Comparison of ENCODE assay signal across 9 cellular contexts in genomic region chr19:18379803-18380747, GRCh38. TPM values are rescaled to one million over a fixed set of nuclear protein-coding genes. Genes with fewer than 3 reads are reported as not detected.
DNase-seq lines count a peak whose midpoint lies in the region; ATAC-seq, FAIRE-seq and TF ChIP-seq lines count a peak whose summit lies in the region.
"Had no signal": no experiment of that assay in that cellular context is flagged by ENCODE, and none has a peak within 500 bp of the region (broad histone marks: within the 10 kb centered on the region; RNA-seq: fewer than 3 reads in every experiment).

No MANE protein-coding gene starts in this region.

- H2AFZ ChIP-seq in GM12878 (ENCODE audit: control insufficient read depth, low read depth, low read length) (peak overlapping the region; percentile 44; the same call in 1 of the 2 replicates), Karpas-422 (ENCODE audit: low read length) (no peak overlapping the region)

- CTCF ChIA-PET in GM12878 (lab: Yijun Ruan, JAX), result interaction anchor here (0.9 to 1.5 kb wide), 6 partner anchors 8 to 101 kb away, joined by 3 to 10 read pairs (median 4); no protein-coding TSS in a partner anchor

- H4K20me1 ChIP-seq in GM12878 (ENCODE audit: control insufficient read depth, insufficient read depth) (no peaks in the 10 kb centered on the region), Karpas-422 (ENCODE audit: insufficient read depth, low read depth, low read length) (no peaks in the 10 kb centered on the region)

- SMC1A ChIA-PET in GM12878 (lab: Charles Lee; ENCODE audit: uncharacterized antibody, unreplicated experiment), result interaction anchor here (1.2 to 2.1 kb wide), 2 partner anchors 31 to 51 kb away, joined by 3 to 4 read pairs; no protein-coding TSS in a partner anchor

- TF ChIP-seq RAD21 in GM12878 (IDR thresholded peaks at IDR 0.05; ENCODE audit: insufficient read depth, low read depth, low read length), result no peak

- intact Hi-C loops in GM12878 (cut with micrococcal nuclease; ENCODE audit: unreplicated experiment), result no loop called here
- intact Hi-C loops in right lobe of liver (cut with DNase I), result no loop called here

- no peak for TF ChIP-seq POLR2A in GM12878 (IDR thresholded peaks at IDR 0.05; ENCODE audit: low read depth, low read length)
- no peak for TF ChIP-seq POLR2A in right lobe of liver (IDR thresholded peaks at IDR 0.05)

- H3K4me2 ChIP-seq in GM12878 (ENCODE audit: control insufficient read depth, insufficient read depth) (no peak overlapping the region), Karpas-422 (ENCODE audit: low read depth, low read length, poor library complexity, severe bottlenecking) (no peak overlapping the region)

- H3K36me3 Mint-ChIP-seq in T-helper 2 cell treated with Interferon-gamma antibody and Interleukin-4, amounts not matched to agents 5 μg/mL and 100 μg/mL, for 36 hours (ENCODE audit: low read depth), result no peaks in the 10 kb centered on the region

- no peak overlapping the region for H3K27ac Mint-ChIP-seq in T-helper 2 cell treated with Interferon-gamma antibody and Interleukin-4, amounts not matched to agents 5 μg/mL and 100 μg/mL, for 36 hours

- peaks cover 22% of the 10 kb centered on the region for H3K4me1 ChIP-seq in GM12878 (ENCODE audit: control insufficient read depth, insufficient read depth, low read length)
- peaks cover 0 to 73% (median 17%) of the 10 kb centered on the region in 4 donors for H3K4me1 ChIP-seq in right lobe of liver
- H3K4me1 ChIP-seq in Karpas-422 (ENCODE audit: low read length), result no peaks in the 10 kb centered on the region

- no peak for TF ChIP-seq EP300 in GM12878 (IDR thresholded peaks at IDR 0.05; ENCODE audit: borderline replicate concordance in 1 of 2, control insufficient read depth in 1 of 2, low read depth in 2 of 2, low read length in 2 of 2)

- H3K9me3 Mint-ChIP-seq in T-helper 2 cell treated with Interferon-gamma antibody and Interleukin-4, amounts not matched to agents 5 μg/mL and 100 μg/mL, for 36 hours, result no peaks in the 10 kb centered on the region
- H3K9me3 Mint-ChIP-seq: neural crest cell had no signal

- ATAC-seq in GM12878, result no peak
- ATAC-seq in right lobe of liver, result peak; percentile 79 to 93 (median 87)

- H3K4me3 ChIP-seq in GM12878, result no peak overlapping the region
- H3K4me3 ChIP-seq in right lobe of liver, result no peak overlapping the region
- H3K4me3 ChIP-seq in Karpas-422 (ENCODE audit: low read length), result no peak overlapping the region

- no peaks in the 10 kb centered on the region for H3K79me2 ChIP-seq in GM12878 (ENCODE audit: control insufficient read depth, insufficient read depth, low read length)
- H3K79me2 ChIP-seq in Karpas-422 (ENCODE audit: low read length), result no peaks in the 10 kb centered on the region

- peaks cover 4% of the 10 kb centered on the region for H3K27me3 Mint-ChIP-seq in T-helper 2 cell treated with Interferon-gamma antibody and Interleukin-4, amounts not matched to agents 5 μg/mL and 100 μg/mL, for 36 hours (ENCODE audit: low read depth)

- no TSS peak for BruUV-seq in GM12878 (replicated peaks; lab: Mats Ljungman, UMichigan)

- in situ Hi-C loops in GM12878 (cut with MboI), result no loop called here
- in situ Hi-C loops in GM13977 (cut with MboI; ENCODE audit: low pct_unique_long_range_greater_than_20kb, low sequenced_read_pairs, unreplicated experiment), result no loop called here

- FAIRE-seq in GM12878 (lab: Jason Lieb, UNC), result no peak

- H3K9me3 ChIP-seq in GM12878 (replicated peaks; ENCODE audit: control insufficient read depth, insufficient read depth, low read length), result no peaks in the 10 kb centered on the region
- H3K9me3 ChIP-seq in right lobe of liver, result no peaks in the 10 kb centered on the region
- H3K9me3 ChIP-seq in Karpas-422 (ENCODE audit: low read length), result no peaks in the 10 kb centered on the region

- no peak overlapping the region for H3K9ac ChIP-seq in GM12878 (ENCODE audit: control insufficient read depth, insufficient read depth, low read length)
- no peak overlapping the region for H3K9ac ChIP-seq in Karpas-422 (ENCODE audit: low read length)

- DNase-seq in SIG-M5 treated with dmso at 0.1 percent for 504 hours (lab: John Stamatoyannopoulos, UW; ENCODE audit: unreplicated experiment) (peak; percentile 64), SIG-M5 (lab: John Stamatoyannopoulos, UW) (no peak), GM12878 (ENCODE audit: low read depth, low spot score) (no peak), right lobe of liver (peak; percentile 94 to 99 (median 98)), GM13977 (ENCODE audit: low spot score) (no peak), NCI-H82 (lab: John Stamatoyannopoulos, UW) (no peak), Karpas-422 (no peak)
- no peak for DNase-seq in T-helper 2 cell treated with Interferon-gamma antibody and Interleukin-4, amounts not matched to agents 5 μg/mL and 100 μg/mL, for 36 hours (ENCODE audit: low spot score)

- no peaks in the 10 kb centered on the region for H3K36me3 ChIP-seq in GM12878 (ENCODE audit: control insufficient read depth in 2 of 2, insufficient read depth in 2 of 2, low read length in 1 of 2)
- H3K36me3 ChIP-seq in right lobe of liver, result no peaks in the 10 kb centered on the region
- no peaks in the 10 kb centered on the region for H3K36me3 ChIP-seq in Karpas-422 (ENCODE audit: insufficient read depth, low read length)

- H3K27ac ChIP-seq in GM12878 (ENCODE audit: control insufficient read depth, insufficient read depth) (no peak overlapping the region), right lobe of liver (peak overlapping the region; percentile 57 to 83 (median 64)), Karpas-422 (ENCODE audit: low read length) (no peak overlapping the region)

- 68% methylated on average over 22 of the region's 22 CpGs for WGBS in GM12878 (ENCODE audit: insufficient coverage, insufficient replicate concordance, low lambda C conversion rate, missing lambda C conversion rate)
- WGBS in right lobe of liver (ENCODE audit: insufficient coverage, low coverage, low lambda C conversion rate, missing lambda C conversion rate), result 20% methylated on average over 21 of the region's 22 CpGs

- TF ChIP-seq CTCF in GM12878 (IDR thresholded peaks at IDR 0.05 in 2 of 3, conservative IDR thresholded peaks at IDR 0.05 in 1 of 3; ENCODE audit: control insufficient read depth in 2 of 3, extremely low read depth in 1 of 3, insufficient read depth in 1 of 3, low read depth in 3 of 3, low read length in 3 of 3), result no peak
- TF ChIP-seq CTCF in right lobe of liver (IDR thresholded peaks at IDR 0.05), result no peak
- TF ChIP-seq CTCF in GM13977 (IDR thresholded peaks at IDR 0.05; ENCODE audit: extremely low read depth, insufficient read depth, missing control alignments), result no peak

- H3K4me3 Mint-ChIP-seq in T-helper 2 cell treated with Interferon-gamma antibody and Interleukin-4, amounts not matched to agents 5 μg/mL and 100 μg/mL, for 36 hours, result no peak overlapping the region
- H3K4me3 Mint-ChIP-seq: neural crest cell had no signal

- no peaks in the 10 kb centered on the region for H3K4me1 Mint-ChIP-seq in T-helper 2 cell treated with Interferon-gamma antibody and Interleukin-4, amounts not matched to agents 5 μg/mL and 100 μg/mL, for 36 hours (ENCODE audit: low read depth)

- H3K27me3 ChIP-seq in GM12878 (replicated peaks in 1 of 2; ENCODE audit: control insufficient read depth in 2 of 2, insufficient read depth in 2 of 2, low read length in 1 of 2) (no peaks in the 10 kb centered on the region), right lobe of liver (no peaks in the 10 kb centered on the region), Karpas-422 (ENCODE audit: low read length) (no peaks in the 10 kb centered on the region)

- POLR2A ChIA-PET in GM12878 (lab: Charles Lee), result interaction anchor here (1.2 to 1.5 kb wide), 3 partner anchors 16 to 42 kb away, joined by 3 to 5 read pairs (median 3); no protein-coding TSS in a partner anchor

- RAD21 ChIA-PET in GM12878 (lab: Charles Lee; ENCODE audit: unreplicated experiment), result interaction anchor here (0.6 to 1.4 kb wide), 3 partner anchors 14 to 100 kb away, joined by 3 read pairs; no protein-coding TSS in a partner anchor

- H3K9me2 ChIP-seq in Karpas-422 (replicated peaks; ENCODE audit: insufficient read depth, low read length), result no peaks in the 10 kb centered on the region

RNA-seq across cellular contexts. Expression of gene GDF15, which starts 5.9 kb away (rescaled TPM):
- 4.5 and 5.8 TPM in 2 replicates for total RNA-seq in GM12878 (2013; cell fraction: nucleolus; rRNA removed)
- total RNA-seq in GM12878 (2014; rRNA removed) (1.4 and 1.8 TPM in 2 replicates), GM12878 (2014; rRNA removed; fragmentation: Illumina TruSeq; extraction: Trizol) (0.31 and 0.60 TPM in 2 replicates), GM12878 (2021) (1.6 and 2.2 TPM in 2 replicates), right lobe of liver (100 to 1,000 TPM in 2 of 6 experiments, 10 to 100 TPM in 2, 1 to 10 TPM in 1, under 1 TPM in 1; 0.88 to 160 (median 57.5) TPM)
- 0.97 TPM for polyA plus RNA-seq in GM12878 (2011; ENCODE audit: low read depth)
- polyA plus RNA-seq in GM12878 (2011; rRNA removed) (0.22 and 0.46 TPM in 2 replicates), GM12878 (2014; fragmentation: Illumina TruSeq; extraction: Trizol) (0.29 and 0.92 TPM in 2 replicates), GM12878 (2014; fragmentation: Nextera tagmentation; extraction: Ambion mirVana) (under 1 TPM in 1 of 2 experiments, not detected in 1; 0.11 TPM), GM12878 (2014; rRNA removed) (1.4 and 1.6 TPM in 2 replicates), GM12878 (2016; fragmentation: Nextera tagmentation; extraction: Ambion mirVana) (1 to 10 TPM; 2.8 to 3.6 TPM)
- 2.1 and 2.2 TPM in 2 replicates for polyA plus RNA-seq in GM12878 (2011; cell fraction: cytosol; rRNA removed)
- polyA plus RNA-seq in GM12878 (2011; cell fraction: nucleus; rRNA removed), result 3.2 and 4.0 TPM in 2 replicates
- polyA plus RNA-seq in GM12878 (2012), result 3.5 and 6.0 TPM in 2 replicates
- polyA minus RNA-seq in GM12878 (2011; rRNA and poly(A)+ RNA removed), result 1.6 TPM in 1 of 2 replicates, not detected in the other
- 2.8 and 7.8 TPM in 2 replicates for polyA minus RNA-seq in GM12878 (2011; cell fraction: cytosol; rRNA and poly(A)+ RNA removed)
- polyA minus RNA-seq in GM12878 (2011; cell fraction: nucleus; rRNA and poly(A)+ RNA removed), result 1.6 and 2.2 TPM in 2 replicates
- 0.97 TPM in 1 of 2 replicates, not detected in the other for total RNA-seq in Karpas-422 (2014; rRNA removed; shearing (Covaris generic); ENCODE audit: low replicate concordance)

RNA-seq across cellular contexts. Expression of gene LRRC25, which starts 17.3 kb away (rescaled TPM):
- 14.5 and 19.3 TPM in 2 replicates for total RNA-seq in GM12878 (2013; cell fraction: nucleolus; rRNA removed)
- total RNA-seq in GM12878 (2014; rRNA removed) (2.5 and 2.9 TPM in 2 replicates), GM12878 (2014; rRNA removed; fragmentation: Illumina TruSeq; extraction: Trizol) (1.1 TPM in 2 replicates), GM12878 (2021) (2.7 TPM in 2 replicates), right lobe of liver (10 to 100 TPM in 1 of 6 experiments, 1 to 10 TPM in 5; 1.9 to 12.6 (median 3.2) TPM)
- polyA plus RNA-seq in GM12878 (2011; ENCODE audit: low read depth), result 1.6 TPM
- polyA plus RNA-seq in GM12878 (2011; rRNA removed) (0.19 and 0.38 TPM in 2 replicates), GM12878 (2014; fragmentation: Illumina TruSeq; extraction: Trizol) (1.00 and 1.3 TPM in 2 replicates), GM12878 (2014; fragmentation: Nextera tagmentation; extraction: Ambion mirVana) (under 1 TPM; 0.50 to 0.53 TPM), GM12878 (2014; rRNA removed) (2.1 and 2.7 TPM in 2 replicates), GM12878 (2016; fragmentation: Nextera tagmentation; extraction: Ambion mirVana) (1 to 10 TPM; 1.2 to 1.6 TPM)
- 0.55 and 0.87 TPM in 2 replicates for polyA plus RNA-seq in GM12878 (2011; cell fraction: cytosol; rRNA removed)
- polyA plus RNA-seq in GM12878 (2011; cell fraction: nucleus; rRNA removed), result 0.24 and 0.42 TPM in 2 replicates
- polyA plus RNA-seq in GM12878 (2012), result 4.1 and 4.9 TPM in 2 replicates
- 0.44 and 1.1 TPM in 2 replicates for polyA minus RNA-seq in GM12878 (2011; rRNA and poly(A)+ RNA removed)
- 0.67 TPM in 1 of 2 replicates, not detected in the other for polyA minus RNA-seq in GM12878 (2011; cell fraction: cytosol; rRNA and poly(A)+ RNA removed)
- polyA minus RNA-seq in GM12878 (2011; cell fraction: nucleus; rRNA and poly(A)+ RNA removed), result 0.73 and 0.86 TPM in 2 replicates
- 1.6 and 2.2 TPM in 2 replicates for total RNA-seq in Karpas-422 (2014; rRNA removed; shearing (Covaris generic); ENCODE audit: low replicate concordance)
- total RNA-seq: neural crest cell had no signal

RNA-seq across cellular contexts. Expression of gene SSBP4, which starts 39.1 kb away (rescaled TPM):
- 40.3 and 49.5 TPM in 2 replicates for total RNA-seq in GM12878 (2013; cell fraction: nucleolus; rRNA removed)
- total RNA-seq in GM12878 (2014; rRNA removed) (91.4 and 122 TPM in 2 replicates), GM12878 (2014; rRNA removed; fragmentation: Illumina TruSeq; extraction: Trizol) (32.9 and 39.5 TPM in 2 replicates), GM12878 (2021) (131 and 150 TPM in 2 replicates), right lobe of liver (10 to 100 TPM; 12.8 to 23.9 (median 15.9) TPM)
- polyA plus RNA-seq in GM12878 (2011; ENCODE audit: low read depth), result 12.2 TPM
- polyA plus RNA-seq in GM12878 (2011; rRNA removed) (11.5 and 19.0 TPM in 2 replicates), GM12878 (2014; fragmentation: Illumina TruSeq; extraction: Trizol) (7.1 and 22.5 TPM in 2 replicates), GM12878 (2014; fragmentation: Nextera tagmentation; extraction: Ambion mirVana) (1 to 10 TPM in 1 of 2 experiments, under 1 TPM in 1; 0.37 to 6.6 TPM), GM12878 (2014; rRNA removed) (98.3 and 119 TPM in 2 replicates), GM12878 (2016; fragmentation: Nextera tagmentation; extraction: Ambion mirVana) (10 to 100 TPM; 38.3 to 58.5 TPM)
- polyA plus RNA-seq in GM12878 (2011; cell fraction: cytosol; rRNA removed), result 23.2 and 39.7 TPM in 2 replicates
- 104 and 142 TPM in 2 replicates for polyA plus RNA-seq in GM12878 (2011; cell fraction: nucleus; rRNA removed)
- polyA plus RNA-seq in GM12878 (2012), result 52.3 and 55.4 TPM in 2 replicates
- polyA minus RNA-seq in GM12878 (2011; rRNA and poly(A)+ RNA removed), result 4.2 and 21.6 TPM in 2 replicates
- 20.1 and 26.7 TPM in 2 replicates for polyA minus RNA-seq in GM12878 (2011; cell fraction: cytosol; rRNA and poly(A)+ RNA removed)
- 23.2 and 48.4 TPM in 2 replicates for polyA minus RNA-seq in GM12878 (2011; cell fraction: nucleus; rRNA and poly(A)+ RNA removed)
- total RNA-seq in Karpas-422 (2014; rRNA removed; shearing (Covaris generic); ENCODE audit: low replicate concordance), result 22.5 and 73.2 TPM in 2 replicates

RNA-seq across cellular contexts. Expression of gene PGPEP1, which starts 39.7 kb away (rescaled TPM):
- total RNA-seq in GM12878 (2013; cell fraction: nucleolus; rRNA removed), result 50.5 and 53.8 TPM in 2 replicates
- total RNA-seq in GM12878 (2014; rRNA removed) (14.6 and 15.5 TPM in 2 replicates), GM12878 (2014; rRNA removed; fragmentation: Illumina TruSeq; extraction: Trizol) (22.8 and 25.1 TPM in 2 replicates), GM12878 (2021) (37.9 and 39.4 TPM in 2 replicates), right lobe of liver (10 to 100 TPM; 33.0 to 55.5 (median 40.7) TPM)
- polyA plus RNA-seq in GM12878 (2011; ENCODE audit: low read depth), result 15.9 TPM
- polyA plus RNA-seq in GM12878 (2011; rRNA removed) (21.4 and 33.7 TPM in 2 replicates), GM12878 (2014; fragmentation: Illumina TruSeq; extraction: Trizol) (11.3 and 14.4 TPM in 2 replicates), GM12878 (2014; fragmentation: Nextera tagmentation; extraction: Ambion mirVana) (10 to 100 TPM; 13.8 to 13.9 TPM), GM12878 (2014; rRNA removed) (18.2 and 20.7 TPM in 2 replicates), GM12878 (2016; fragmentation: Nextera tagmentation; extraction: Ambion mirVana) (10 to 100 TPM; 15.9 to 20.5 TPM)
- 31.7 and 40.5 TPM in 2 replicates for polyA plus RNA-seq in GM12878 (2011; cell fraction: cytosol; rRNA removed)
- 39.9 and 44.3 TPM in 2 replicates for polyA plus RNA-seq in GM12878 (2011; cell fraction: nucleus; rRNA removed)
- 21.5 and 32.3 TPM in 2 replicates for polyA plus RNA-seq in GM12878 (2012)
- 61.1 and 73.8 TPM in 2 replicates for polyA minus RNA-seq in GM12878 (2011; rRNA and poly(A)+ RNA removed)
- 14.3 and 17.2 TPM in 2 replicates for polyA minus RNA-seq in GM12878 (2011; cell fraction: cytosol; rRNA and poly(A)+ RNA removed)
- polyA minus RNA-seq in GM12878 (2011; cell fraction: nucleus; rRNA and poly(A)+ RNA removed), result 14.3 and 22.0 TPM in 2 replicates
- total RNA-seq in Karpas-422 (2014; rRNA removed; shearing (Covaris generic); ENCODE audit: low replicate concordance), result 10.7 and 13.6 TPM in 2 replicates

RNA-seq across cellular contexts. Expression of gene LSM4, which starts 57.2 kb away (rescaled TPM):
- total RNA-seq in GM12878 (2013; cell fraction: nucleolus; rRNA removed), result 19.7 and 29.3 TPM in 2 replicates
- total RNA-seq in GM12878 (2014; rRNA removed), result 430 and 457 TPM in 2 replicates
- 163 and 186 TPM in 2 replicates for total RNA-seq in GM12878 (2014; rRNA removed; fragmentation: Illumina TruSeq; extraction: Trizol)
- 248 and 251 TPM in 2 replicates for total RNA-seq in GM12878 (2021)
- polyA plus RNA-seq in GM12878 (2011; ENCODE audit: low read depth), result 28.1 TPM
- 95.6 and 140 TPM in 2 replicates for polyA plus RNA-seq in GM12878 (2011; rRNA removed)
- polyA plus RNA-seq in GM12878 (2011; cell fraction: cytosol; rRNA removed), result 186 and 318 TPM in 2 replicates
- 124 and 152 TPM in 2 replicates for polyA plus RNA-seq in GM12878 (2011; cell fraction: nucleus; rRNA removed)
- 117 and 128 TPM in 2 replicates for polyA plus RNA-seq in GM12878 (2012)
- polyA plus RNA-seq in GM12878 (2014; fragmentation: Illumina TruSeq; extraction: Trizol), result 59.2 and 86.6 TPM in 2 replicates
- 10 to 100 TPM; 12.6 to 38.2 TPM for polyA plus RNA-seq in GM12878 (2014; fragmentation: Nextera tagmentation; extraction: Ambion mirVana)
- polyA plus RNA-seq in GM12878 (2014; rRNA removed), result 439 and 477 TPM in 2 replicates
- polyA plus RNA-seq in GM12878 (2016; fragmentation: Nextera tagmentation; extraction: Ambion mirVana), result 100 to 1,000 TPM; 628 to 652 TPM
- 21.9 and 42.9 TPM in 2 replicates for polyA minus RNA-seq in GM12878 (2011; rRNA and poly(A)+ RNA removed)
- 25.9 and 27.1 TPM in 2 replicates for polyA minus RNA-seq in GM12878 (2011; cell fraction: cytosol; rRNA and poly(A)+ RNA removed)
- polyA minus RNA-seq in GM12878 (2011; cell fraction: nucleus; rRNA and poly(A)+ RNA removed), result 19.8 and 31.0 TPM in 2 replicates
- 100 to 1,000 TPM in 2 of 6 experiments, 10 to 100 TPM in 4; 37.6 to 139 (median 47.3) TPM for total RNA-seq in right lobe of liver
- total RNA-seq in Karpas-422 (2014; rRNA removed; shearing (Covaris generic); ENCODE audit: low replicate concordance), result 198 and 359 TPM in 2 replicates

Comparison
In these comparisons a context has a peak if more than half of its experiments do, and no peak if none do; other contexts are left out.
1. DNase-seq: peak in SIG-M5 treated with dmso at 0.1 percent for 504 hours (single experiment) and right lobe of liver (3 of 3); none in SIG-M5 (single experiment), GM12878 (single experiment), T-helper 2 cell treated with Interferon-gamma antibody and Interleukin-4, amounts not matched to agents 5 μg/mL and 100 μg/mL, for 36 hours (single experiment), GM13977 (single experiment), NCI-H82 (single experiment) and Karpas-422 (single experiment).
2. H3K27ac ChIP-seq: peak in right lobe of liver (3 of 3); none in GM12878 (single experiment) and Karpas-422 (single experiment).